In the genomic region with DNA sequence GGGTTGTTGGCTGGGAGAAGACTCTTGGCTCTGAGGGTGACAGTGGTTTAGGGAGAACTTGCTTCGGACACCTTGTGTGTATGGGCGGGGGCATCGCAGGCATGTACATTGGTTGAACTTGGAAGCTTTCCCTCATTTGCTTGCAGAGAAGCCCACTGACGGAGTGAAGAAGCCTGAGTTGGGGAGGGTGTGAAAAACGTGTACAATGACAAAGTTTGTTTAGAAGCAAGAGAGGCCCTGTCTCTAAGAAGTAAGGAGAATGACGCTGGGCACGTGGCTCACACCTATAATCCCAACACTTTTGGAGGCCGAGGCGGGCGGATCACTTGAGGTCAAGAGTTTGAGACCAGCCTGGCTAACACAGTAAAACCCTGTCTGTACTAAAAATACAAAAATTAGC, we compare ENCODE assay signal across 1 cellular context.
TF ChIP-seq lines count a peak whose summit lies in the region.

No MANE protein-coding gene starts in this region.

TF ChIP-seq in IMR-90, 13 proteins besides CTCF, POLR2A, EP300 and RAD21 (continued from another document):
- TF ChIP-seq MAFK (IDR thresholded peaks at IDR 0.05; ENCODE audit: low read depth, low read length) (no peak), NFE2L2 (IDR thresholded peaks at IDR 0.05; ENCODE audit: low read depth, low read length) (no peak), SMC3 (IDR thresholded peaks at IDR 0.05; ENCODE audit: low read depth, low read length) (no peak), BHLHE40 (IDR thresholded peaks at IDR 0.05; ENCODE audit: low read depth, low read length) (no peak)
TF ChIP-seq in IMR-90: peak in this region for 0.
